ENCODE assay signal across 18 cellular contexts in genomic region chr3:24259901-24260512, GRCh38.
DNase-seq lines count a peak whose midpoint lies in the region; ATAC-seq, FAIRE-seq and TF ChIP-seq lines count a peak whose summit lies in the region.
"Had no signal": no experiment of that assay in that cellular context is flagged by ENCODE, and none has a peak within 500 bp of the region (broad histone marks: within the 10 kb centered on the region; RNA-seq: fewer than 3 reads in every experiment).

No MANE protein-coding gene starts in this region.

- H3K4me1 ChIP-seq in IMR-90 (ENCODE audit: control insufficient read depth, insufficient read depth, low read length) = peaks cover 2% of the 10 kb centered on the region; the same call in 1 of the 2 replicates
- peaks cover 9 to 26% of the 10 kb centered on the region in 2 experiments; a peak in 4 of 5 replicates for H3K4me1 ChIP-seq in K562 (replicated peaks in 1 of 2; ENCODE audit: control insufficient read depth in 2 of 2, insufficient read depth in 2 of 2, low read length in 2 of 2)
- H3K4me1 ChIP-seq in tibial nerve = no peaks in the 10 kb centered on the region

- TF ChIP-seq RAD21 in IMR-90 (IDR thresholded peaks at IDR 0.05; ENCODE audit: low read length) (no peak), K562 (CRISPR knock-in tag; conservative IDR thresholded peaks at IDR 0.05 in 1 of 2, IDR thresholded peaks at IDR 0.05 in 1 of 2) (no peak; a peak in 1 of 4 replicates)

- TF ChIP-seq EP300 in K562 (IDR thresholded peaks at IDR 0.05; ENCODE audit: low read length) (peak; percentile 66; the same call in 1 of the 2 replicates), tibial nerve (IDR thresholded peaks at IDR 0.05) (no peak)

- H3K9ac ChIP-seq in IMR-90 (ENCODE audit: low read depth, low read length) (no peak overlapping the region), K562 (ENCODE audit: insufficient read depth in 1 of 2, low read depth in 2 of 2, low read length in 2 of 2) (peak overlapping the region in 1 of 2 experiments; percentile 21; a peak in 2 of 4 replicates)
- H3K9ac ChIP-seq: KMS-11 had no signal

- no peak overlapping the region for H2BK5ac ChIP-seq in IMR-90 (ENCODE audit: low read depth, low read length, poor library complexity, severe bottlenecking)

- no peaks in the 10 kb centered on the region; the same call in 1 of the 2 replicates for H3K9me1 ChIP-seq in IMR-90 (ENCODE audit: insufficient read depth, low read length)
- H3K9me1 ChIP-seq in K562 (ENCODE audit: control insufficient read depth, insufficient read depth, low read length) = no peaks in the 10 kb centered on the region

- no peak overlapping the region for H3K23ac ChIP-seq in IMR-90 (ENCODE audit: low read depth, low read length)

- no peak overlapping the region for H3K4me2 ChIP-seq in IMR-90 (ENCODE audit: low read depth, low read length)
- H3K4me2 ChIP-seq in K562 (ENCODE audit: insufficient read depth, low read length) = peak overlapping the region; percentile 44
- H3K4me2 ChIP-seq: KMS-11 had no signal

- WGBS in IMR-90 (ENCODE audit: extremely low coverage in 2 of 2, insufficient read length in 1 of 2), 2 experiments = no CpG with 5 or more reads among the region's 2 CpGs
- WGBS in K562 (ENCODE audit: insufficient coverage, low coverage, missing lambda C conversion rate) = 0% methylated on average over 2 of the region's 2 CpGs
- WGBS in tibial nerve, 2 donors = 88 to 99% methylated on average over 2 of the region's 2 CpGs

- no peak overlapping the region for H2BK120ac ChIP-seq in IMR-90 (ENCODE audit: low read depth, low read length)

- POLR2A ChIA-PET in IMR-90 (lab: Charles Lee; ENCODE audit: unreplicated experiment) (no interaction called here), K562 (lab: Yijun Ruan, JAX) (interaction anchor here (0.7 to 2.1 kb wide), 10 partner anchors 11 to 370 kb away, joined by 3 to 8 read pairs (median 3); partner anchors contain the start of genes NKIRAS1 and RPL15)

- no peak overlapping the region for H4K91ac ChIP-seq in IMR-90 (ENCODE audit: insufficient read depth, low read depth, low read length)

- TF ChIP-seq POLR2A in IMR-90 (IDR thresholded peaks at IDR 0.05; ENCODE audit: low read depth, low read length) = no peak
- no peak for TF ChIP-seq POLR2A in K562 (conservative IDR thresholded peaks at IDR 0.05)
- no peak for TF ChIP-seq POLR2A in tibial nerve (IDR thresholded peaks at IDR 0.05)

- peaks cover 42% of the 10 kb centered on the region for H3K27me3 ChIP-seq in IMR-90 (ENCODE audit: control insufficient read depth, insufficient read depth, low read length)
- no peaks in the 10 kb centered on the region for H3K27me3 ChIP-seq in K562 (ENCODE audit: control insufficient read depth in 2 of 2, insufficient read depth in 2 of 2, low read length in 2 of 2)
- H3K27me3 ChIP-seq in tibial nerve = no peaks in the 10 kb centered on the region
- H3K27me3 ChIP-seq: neutrophil had no signal

- peaks cover 2% of the 10 kb centered on the region; the same call in 1 of the 2 replicates for H3K9me3 ChIP-seq in IMR-90 (ENCODE audit: control insufficient read depth, insufficient read depth, low read length)
- no peaks in the 10 kb centered on the region for H3K9me3 ChIP-seq in K562 (replicated peaks; ENCODE audit: control insufficient read depth, insufficient read depth, low read depth, low read length)
- H3K9me3 ChIP-seq in tibial nerve = no peaks in the 10 kb centered on the region
- H3K9me3 ChIP-seq: neutrophil had no signal

- no peak overlapping the region for H2BK15ac ChIP-seq in IMR-90 (ENCODE audit: low read depth, low read length)

- H3K79me1 ChIP-seq in IMR-90 (ENCODE audit: low read depth in 1 of 2, low read length in 2 of 2) = no peaks in the 10 kb centered on the region

- no peak overlapping the region for H3K56ac ChIP-seq in IMR-90 (ENCODE audit: extremely low read depth, insufficient read depth, low read length)

- H3K14ac ChIP-seq in IMR-90 (replicated peaks; ENCODE audit: low read depth, low read length) = no peak overlapping the region

- H3K4me3 ChIP-seq in IMR-90 (ENCODE audit: insufficient read depth, low read depth, low read length) (no peak overlapping the region), K562 (no peak overlapping the region), tibial nerve (no peak overlapping the region)
- H3K4me3 ChIP-seq: lung had no signal

- CTCF ChIA-PET in IMR-90 (lab: Yijun Ruan, JAX) = interaction anchor here (1.1 kb wide), 1 partner anchor 424 kb away, joined by 3 read pairs; no protein-coding TSS in a partner anchor
- CTCF ChIA-PET in K562 (lab: Yijun Ruan, JAX; ENCODE audit: low intra/inter-chr PET ratio) = no interaction called here

- no peaks in the 10 kb centered on the region for H3K79me2 ChIP-seq in K562 (ENCODE audit: control insufficient read depth, insufficient read depth, low read length)

- no peak overlapping the region for H3K18ac ChIP-seq in IMR-90 (ENCODE audit: low read depth, low read length)

- H4K20me1 ChIP-seq in IMR-90 (ENCODE audit: insufficient read depth, low read length) (no peaks in the 10 kb centered on the region; the same call in 1 of the 2 replicates), K562 (replicated peaks; ENCODE audit: control insufficient read depth, insufficient read depth, low read length) (no peaks in the 10 kb centered on the region)

- BruUV-seq in IMR-90 (replicated peaks; lab: Mats Ljungman, UMichigan) (no TSS peak), K562 (replicated peaks; lab: Mats Ljungman, UMichigan) (no TSS peak)

- no peaks in the 10 kb centered on the region for H3K36me3 ChIP-seq in IMR-90 (ENCODE audit: control insufficient read depth, insufficient read depth, low read length)
- no peaks in the 10 kb centered on the region for H3K36me3 ChIP-seq in K562 (ENCODE audit: control insufficient read depth, insufficient read depth, low read length)
- H3K36me3 ChIP-seq in tibial nerve = no peaks in the 10 kb centered on the region
- H3K36me3 ChIP-seq: neutrophil had no signal

- H3K27ac ChIP-seq in IMR-90 (ENCODE audit: insufficient read depth, low read length) (no peak overlapping the region), K562 (ENCODE audit: extremely low read depth, low read depth, low read length) (peak overlapping the region; percentile 26), tibial nerve (no peak overlapping the region)
- H3K27ac ChIP-seq: KMS-11, neutrophil had no signal

- no peak overlapping the region for H2AK9ac ChIP-seq in IMR-90 (replicated peaks; ENCODE audit: low read depth, low read length, poor library complexity)

- no peak overlapping the region for H2AK5ac ChIP-seq in IMR-90 (ENCODE audit: low read depth, low read length)

- dilution Hi-C loops in IMR-90 (cut with HindIII; ENCODE audit: low sequenced_read_pairs, unreplicated experiment) = no loop called here

- peak; percentile 86 for FAIRE-seq in K562 (lab: Jason Lieb, UNC)
- FAIRE-seq: GM12892 had no signal

- no peak overlapping the region for H4K5ac ChIP-seq in IMR-90 (ENCODE audit: low read depth, low read length)

- DNase-seq in AG08396 (ENCODE audit: low spot score) (peak; percentile 21), IMR-90 (peak; percentile 22), K562 (ENCODE audit: extremely low read depth in 1 of 4, low spot score in 3 of 4) (peak; percentile 55 to 89 (median 70)), islet precursor cell (peak; percentile 54), tibial nerve (ENCODE audit: low spot score in 2 of 2) (no peak), GDM1 (lab: John Stamatoyannopoulos, UW) (no peak)
- DNase-seq in activated T-cell treated with anti-CD3 and anti-CD28 coated beads, Interleukin-2, amount 50 U/mL, for 1 hour = no peak
- DNase-seq: activated B cell treated with CpG ODN at 0.5 μM for 24 hours; activated naive CD8-positive, alpha-beta T cell treated with anti-CD3 and anti-CD28 coated beads, Interleukin-2, amount 50 U/mL, for 24 hours; activated T-cell treated with anti-CD3 and anti-CD28 coated beads for 4 hours; HFFc6; NCI-H2029 treated with DMSO at 0.1 percent for 48 hours; stimulated activated CD4-positive, alpha-beta T cell treated with anti-CD3 and anti-CD28 coated beads, Interleukin-2, amount 100 ng/mL, for 24 hours had no signal

- intact Hi-C loops in IMR-90 (cut with micrococcal nuclease) = loop anchor here (10.0 kb wide), 1 partner anchor 1335 kb away; no protein-coding TSS in a partner anchor
- intact Hi-C loops in K562 (cut with micrococcal nuclease) = loop anchor here (5.0 kb wide), 1 partner anchor 422 kb away; no protein-coding TSS in a partner anchor

- peak; percentile 72 for ATAC-seq in IMR-90 (ENCODE audit: low read depth)
- peak; percentile 96 for ATAC-seq in K562
- no peak for ATAC-seq in GM21825 (IDR thresholded peaks at IDR 0.05; ENCODE audit: unreplicated experiment)
- ATAC-seq: activated naive CD8-positive, alpha-beta T cell treated with anti-CD3 and anti-CD28 coated beads, Interleukin-2, amount 50 U/mL, for 24 hours had no signal

- no peak overlapping the region for H2BK20ac ChIP-seq in IMR-90 (ENCODE audit: low read depth, low read length)

- H2AFZ ChIP-seq in IMR-90 (replicated peaks; ENCODE audit: low read length, poor library complexity) (no peak overlapping the region), K562 (ENCODE audit: low read depth, low read length) (no peak overlapping the region)

- H4K8ac ChIP-seq in IMR-90 (ENCODE audit: low read depth in 2 of 2, low read length in 2 of 2) = no peak overlapping the region

- H3K4ac ChIP-seq in IMR-90 (ENCODE audit: low read depth, low read length) = no peak overlapping the region

- TF ChIP-seq CTCF in IMR-90 (conservative IDR thresholded peaks at IDR 0.05; ENCODE audit: low read depth, low read length) = no peak
- TF ChIP-seq CTCF in K562 (IDR thresholded peaks at IDR 0.05 in 2 of 3, conservative IDR thresholded peaks at IDR 0.05 in 1 of 3; ENCODE audit: insufficient read depth in 2 of 3, low read depth in 1 of 3, low read length in 3 of 3) = no peak
- TF ChIP-seq CTCF in tibial nerve (IDR thresholded peaks at IDR 0.05) = no peak

- in situ Hi-C loops in IMR-90 (cut with MboI; ENCODE audit: low sequenced_read_pairs) = loop anchor here (25.0 kb wide), 1 partner anchor 1327 kb away; no protein-coding TSS in a partner anchor
- in situ Hi-C loops in K562 (cut with MboI) = loop anchor here (5.0 kb wide), 1 partner anchor 237 kb away; no protein-coding TSS in a partner anchor

TF ChIP-seq in IMR-90, 13 proteins besides CTCF, POLR2A, EP300 and RAD21 (continues in another document):
- no peak for TF ChIP-seq MAZ (IDR thresholded peaks at IDR 0.05; ENCODE audit: borderline replicate concordance, low read depth, low read length)
- no peak for TF ChIP-seq BHLHE40 (IDR thresholded peaks at IDR 0.05; ENCODE audit: low read depth, low read length)

TF ChIP-seq in K562, 482 proteins besides CTCF, POLR2A, EP300 and RAD21 (continues in another document):
- TF ChIP-seq ZNF24 (IDR thresholded peaks at IDR 0.05) = peak; percentile 84
- TF ChIP-seq E2F4 (CRISPR knock-in tag; IDR thresholded peaks at IDR 0.05; ENCODE audit: low read depth) = no peak

Comparison
In these comparisons a context has a peak if more than half of its experiments do, and no peak if none do; other contexts are left out.
1. DNase-seq: peak in AG08396 (single experiment), IMR-90 (single experiment), K562 (4 of 4) and islet precursor cell (single experiment); none in tibial nerve (0 of 2), GDM1 (single experiment) and activated T-cell treated with anti-CD3 and anti-CD28 coated beads, Interleukin-2, amount 50 U/mL, for 1 hour (single experiment).